Comparison of ENCODE assay signal across 8 cellular contexts in genomic region chr9:125889122-125889523, GRCh38.
DNase-seq lines count a peak whose midpoint lies in the region; ATAC-seq and TF ChIP-seq lines count a peak whose summit lies in the region.

No MANE protein-coding gene starts in this region.

- no peak overlapping the region for H2BK15ac ChIP-seq in mesendoderm (replicated peaks; ENCODE audit: low read depth)

- H3K4me3 ChIP-seq in dorsolateral prefrontal cortex (peak overlapping the region; percentile 27 to 77 (median 62)), mesendoderm (ENCODE audit: low read length) (peak overlapping the region; percentile 33), thoracic aorta (peak overlapping the region; percentile 66)

- peak overlapping the region in 58 of 59 donors; percentile 10 to 89 (median 76) for H3K27ac ChIP-seq in dorsolateral prefrontal cortex
- peak overlapping the region; percentile 7 for H3K27ac ChIP-seq in mesendoderm (ENCODE audit: low read depth, low read length)
- no peak overlapping the region for H3K27ac ChIP-seq in thoracic aorta

- peak; percentile 17 to 21 for DNase-seq in stimulated activated CD4-positive, alpha-beta T cell treated with anti-CD3 and anti-CD28 coated beads, Interleukin-2, amount 100 ng/mL, for 24 hours
- no peak for DNase-seq in stimulated activated CD4-positive, alpha-beta T cell treated with anti-CD3 and anti-CD28 coated beads, Interleukin-12 subunit alpha, Interleukin-12 subunit beta, amount 100 ng/mL, for 4 hours
- DNase-seq in dorsolateral prefrontal cortex (peak in 8 of 10 donors; percentile 4 to 51 (median 34)), mesendoderm (no peak), thoracic aorta (ENCODE audit: low spot score) (no peak), COR-L47 (lab: John Stamatoyannopoulos, UW) (no peak), NCI-H2196 (lab: John Stamatoyannopoulos, UW; ENCODE audit: unreplicated experiment) (no peak)

- H3K4me1 ChIP-seq in mesendoderm (ENCODE audit: control insufficient read depth, low read depth, low read length) (peaks cover 4% of the 10 kb centered on the region), thoracic aorta (ENCODE audit: control insufficient read depth in 1 of 2, low read depth in 2 of 2) (peaks cover 6 to 10% of the 10 kb centered on the region in 2 donors)

- no peak for TF ChIP-seq CTCF in dorsolateral prefrontal cortex (IDR thresholded peaks at IDR 0.05 in 54 of 56, conservative IDR thresholded peaks at IDR 0.05 in 2 of 56; ENCODE audit: low read depth in 1 of 56, partially characterized antibody in 56 of 56)
- no peak for TF ChIP-seq CTCF in thoracic aorta (IDR thresholded peaks at IDR 0.05)

- H3K9me3 ChIP-seq in thoracic aorta, result no peaks in the 10 kb centered on the region

- peak overlapping the region; percentile 61 for H3K56ac ChIP-seq in mesendoderm (ENCODE audit: low read length)

- H2BK5ac ChIP-seq in mesendoderm (ENCODE audit: low read length), result no peak overlapping the region

- no peak overlapping the region for H4K5ac ChIP-seq in mesendoderm (ENCODE audit: low read length)

- peaks cover 2% of the 10 kb centered on the region for H3K79me1 ChIP-seq in mesendoderm (ENCODE audit: low read length)

- H3K27me3 ChIP-seq in dorsolateral prefrontal cortex (no peaks in the 10 kb centered on the region), mesendoderm (ENCODE audit: insufficient read depth, low read length, poor library complexity) (no peaks in the 10 kb centered on the region), thoracic aorta (replicated peaks; ENCODE audit: insufficient read depth) (no peaks in the 10 kb centered on the region)

- no peak overlapping the region for H4K8ac ChIP-seq in mesendoderm (ENCODE audit: low read depth, low read length)

- H3K9ac ChIP-seq in mesendoderm (ENCODE audit: low read length), result peak overlapping the region; percentile 37

- no peak for ATAC-seq in thoracic aorta (ENCODE audit: insufficient number of reproducible peaks, low FRiP score, low read depth)

- H3K4me2 ChIP-seq in mesendoderm (ENCODE audit: low read length), result peak overlapping the region; percentile 68

- intact Hi-C loops in dorsolateral prefrontal cortex (cut with DNase I), result loop anchor here in 1 of 2 donors (5.0 to 10.0 kb wide), 3 partner anchors 142 to 506 kb away; partner anchors contain the start of genes MAPKAP1 and PBX3

- H2AK5ac ChIP-seq in mesendoderm (ENCODE audit: low read length), result no peak overlapping the region

- peak overlapping the region; percentile 8 for H3K4ac ChIP-seq in mesendoderm (ENCODE audit: low read depth, low read length)

- no peak overlapping the region for H2BK120ac ChIP-seq in mesendoderm (ENCODE audit: low read depth, low read length)

- peaks cover 2% of the 10 kb centered on the region for H3K79me2 ChIP-seq in mesendoderm (ENCODE audit: control insufficient read depth, insufficient read depth, low read length)

- H3K36me3 ChIP-seq in mesendoderm (ENCODE audit: control insufficient read depth, insufficient read depth, low read length) (no peaks in the 10 kb centered on the region), thoracic aorta (no peaks in the 10 kb centered on the region)

- peak overlapping the region; percentile 20 for H3K18ac ChIP-seq in mesendoderm (ENCODE audit: low read length)

- no CpG with 5 or more reads among the region's 22 CpGs for WGBS in mesendoderm (ENCODE audit: extremely low coverage, insufficient coverage, low lambda C conversion rate)

- no peak overlapping the region for H3K23ac ChIP-seq in mesendoderm (ENCODE audit: low read length)

TF ChIP-seq in PFSK-1, 5 proteins besides CTCF, POLR2A, EP300 and RAD21:
- TF ChIP-seq REST (IDR thresholded peaks at IDR 0.05; ENCODE audit: insufficient read depth in 1 of 2, low read depth in 2 of 2, low read length in 2 of 2) (no peak), TAF1 (IDR thresholded peaks at IDR 0.05; ENCODE audit: borderline replicate concordance, insufficient read depth, low read length) (no peak), FOXP2 (optimal IDR thresholded peaks at IDR 0.05; ENCODE audit: borderline replicate concordance, extremely low read depth, extremely low read length, insufficient read depth) (peak; percentile 24), SIN3A (IDR thresholded peaks at IDR 0.05; ENCODE audit: borderline replicate concordance, insufficient read depth, low read length) (no peak)

Comparison
In these comparisons a context has a peak if more than half of its experiments do, and no peak if none do; other contexts are left out.
1. DNase-seq: peak in stimulated activated CD4-positive, alpha-beta T cell treated with anti-CD3 and anti-CD28 coated beads, Interleukin-2, amount 100 ng/mL, for 24 hours (2 of 2) and dorsolateral prefrontal cortex (8 of 10); none in stimulated activated CD4-positive, alpha-beta T cell treated with anti-CD3 and anti-CD28 coated beads, Interleukin-12 subunit alpha, Interleukin-12 subunit beta, amount 100 ng/mL, for 4 hours (single experiment), mesendoderm (single experiment), thoracic aorta (single experiment), COR-L47 (single experiment) and NCI-H2196 (single experiment).
2. H3K27ac ChIP-seq: peak in dorsolateral prefrontal cortex (58 of 59) and mesendoderm (single experiment); none in thoracic aorta (0 of 2).
3. Peak in every context shown above with its lines, with median percentiles within 50 percentile points of each other: H3K4me3 ChIP-seq.